Comparison of ENCODE assay signal across 1 cellular context in genomic region chr1:248811514-248812490, GRCh38.
TF ChIP-seq lines count a peak whose summit lies in the region.

No MANE protein-coding gene starts in this region.

TF ChIP-seq in SK-N-SH treated with all-trans-retinoic acid at 6 μM for 48 hours, 23 proteins besides CTCF, POLR2A, EP300 and RAD21 (continued from another document):
- TF ChIP-seq TSHZ2 (CRISPR knock-in tag; IDR thresholded peaks at IDR 0.05) (no peak), TCF4 (CRISPR knock-in tag; IDR thresholded peaks at IDR 0.05; ENCODE audit: borderline replicate concordance) (no peak), BACH2 (CRISPR knock-in tag; IDR thresholded peaks at IDR 0.05; ENCODE audit: borderline replicate concordance) (no peak), ARNTL (CRISPR knock-in tag; IDR thresholded peaks at IDR 0.05; ENCODE audit: borderline replicate concordance, low read depth) (no peak), OSR1 (CRISPR knock-in tag; IDR thresholded peaks at IDR 0.05) (no peak), ZNF8 (CRISPR knock-in tag; IDR thresholded peaks at IDR 0.05) (no peak), PATZ1 (CRISPR knock-in tag; IDR thresholded peaks at IDR 0.05; ENCODE audit: borderline replicate concordance) (no peak), RARB (CRISPR knock-in tag; IDR thresholded peaks at IDR 0.05) (no peak), TOX (CRISPR knock-in tag; IDR thresholded peaks at IDR 0.05; ENCODE audit: borderline replicate concordance) (no peak), ZNF565 (CRISPR knock-in tag; conservative IDR thresholded peaks at IDR 0.05; ENCODE audit: low read depth) (no peak), GLIS3 (CRISPR knock-in tag; IDR thresholded peaks at IDR 0.05) (no peak), ZFP3 (CRISPR knock-in tag; IDR thresholded peaks at IDR 0.05) (no peak), ZFP30 (CRISPR knock-in tag; IDR thresholded peaks at IDR 0.05) (no peak)
